ENCODE assay signal across 19 cellular contexts in the genomic region with DNA sequence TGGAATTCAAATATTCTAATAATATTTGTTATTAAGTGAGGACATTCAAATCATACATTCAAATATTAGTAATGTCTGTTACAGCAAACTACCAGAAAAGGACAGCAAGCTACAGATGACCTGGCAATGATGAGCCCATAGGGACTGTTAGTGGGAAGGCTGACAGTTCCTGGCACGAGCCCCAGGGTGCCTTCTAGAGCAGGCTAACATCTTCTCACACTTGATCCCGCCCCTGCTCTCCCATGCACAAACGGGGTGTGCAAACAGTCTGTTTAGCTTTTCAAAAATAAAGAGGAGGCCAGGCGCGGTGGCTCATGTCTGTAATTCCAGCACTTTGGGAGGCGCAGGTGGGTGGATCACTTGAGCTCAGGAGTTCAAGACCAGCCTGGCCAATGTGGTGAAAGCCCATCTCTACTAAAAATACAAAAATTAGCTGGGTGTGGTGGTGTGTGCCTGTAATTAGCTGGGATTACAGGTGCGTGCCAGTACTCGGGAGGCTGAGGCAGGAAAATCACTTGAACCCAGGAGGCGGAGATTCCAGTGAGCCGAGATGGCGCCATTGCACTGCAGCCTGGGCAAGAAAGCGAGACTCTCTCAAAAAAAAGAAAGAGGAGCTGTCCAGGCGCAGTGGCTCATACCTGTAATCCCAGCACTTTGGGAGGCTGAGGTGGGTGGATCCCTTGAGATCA. TPM values are rescaled to one million over a fixed set of nuclear protein-coding genes. Genes with fewer than 3 reads are reported as not detected.
A peak's percentile ranks its signal among the peaks of the same experiment; 100 is the strongest.
DNase-seq lines count a peak whose midpoint lies in the region; ATAC-seq and TF ChIP-seq lines count a peak whose summit lies in the region.
"Had no signal": no experiment of that assay in that cellular context is flagged by ENCODE, and none has a peak within 500 bp of the region (broad histone marks: within the 10 kb centered on the region; RNA-seq: fewer than 3 reads in every experiment).

No MANE protein-coding gene starts in this region.

- H3K27ac ChIP-seq in endodermal cell (ENCODE audit: low read depth, low read length) = no peak overlapping the region
- H3K27ac ChIP-seq: skin epidermis had no signal

- ATAC-seq in HG03196 (IDR thresholded peaks at IDR 0.05; ENCODE audit: unreplicated experiment) = no peak
- ATAC-seq in stimulated activated memory B cell treated with anti-CD40 and anti-IgM and Interleukin-4, amounts not matched to agents 10 μg/mL and 1 μg/mL and 100 μg/mL, for 72 hours = no peak
- ATAC-seq: activated CD4-positive, alpha-beta T cell treated with anti-CD3 and anti-CD28 coated beads for 36 hours; activated CD8-positive, alpha-beta memory T cell treated with anti-CD3 and anti-CD28 coated beads, Interleukin-2, amount 10 ng/mL, durations not matched to agents 7 days and 5 days had no signal

- no peak overlapping the region for H3K4me3 Mint-ChIP-seq in endodermal cell
- no peak overlapping the region for H3K4me3 Mint-ChIP-seq in stimulated activated memory B cell treated with anti-CD40 and anti-IgM and Interleukin-4, amounts not matched to agents 10 μg/mL and 1 μg/mL and 100 μg/mL, for 72 hours
- H3K4me3 Mint-ChIP-seq: activated CD4-positive, alpha-beta T cell treated with anti-CD3 and anti-CD28 coated beads for 36 hours; activated CD8-positive, alpha-beta memory T cell treated with anti-CD3 and anti-CD28 coated beads, Interleukin-2, amount 10 ng/mL, durations not matched to agents 7 days and 5 days had no signal

- H3K4me1 Mint-ChIP-seq in endodermal cell = peaks cover 2% of the 10 kb centered on the region
- peaks cover 7% of the 10 kb centered on the region for H3K4me1 Mint-ChIP-seq in stimulated activated memory B cell treated with anti-CD40 and anti-IgM and Interleukin-4, amounts not matched to agents 10 μg/mL and 1 μg/mL and 100 μg/mL, for 72 hours

- peaks cover under 1% of the 10 kb centered on the region for H3K36me3 Mint-ChIP-seq in endodermal cell (ENCODE audit: low read depth)
- H3K36me3 Mint-ChIP-seq in stimulated activated memory B cell treated with anti-CD40 and anti-IgM and Interleukin-4, amounts not matched to agents 10 μg/mL and 1 μg/mL and 100 μg/mL, for 72 hours = no peaks in the 10 kb centered on the region
- H3K36me3 Mint-ChIP-seq: activated CD8-positive, alpha-beta memory T cell treated with anti-CD3 and anti-CD28 coated beads, Interleukin-2, amount 10 ng/mL, durations not matched to agents 7 days and 5 days had no signal

- H3K9me3 ChIP-seq in endodermal cell (ENCODE audit: control insufficient read depth, low read length) = no peaks in the 10 kb centered on the region
- H3K9me3 ChIP-seq: BE2C had no signal

- H3K4me3 ChIP-seq in endodermal cell (ENCODE audit: low read length) = no peak overlapping the region
- H3K4me3 ChIP-seq: skin epidermis had no signal

- H3K36me3 ChIP-seq in endodermal cell (ENCODE audit: control insufficient read depth, insufficient read depth, low read length) = no peaks in the 10 kb centered on the region
- H3K36me3 ChIP-seq: BE2C had no signal

- no peaks in the 10 kb centered on the region for H3K27me3 Mint-ChIP-seq in endodermal cell (ENCODE audit: insufficient read depth)
- no peaks in the 10 kb centered on the region for H3K27me3 Mint-ChIP-seq in stimulated activated memory B cell treated with anti-CD40 and anti-IgM and Interleukin-4, amounts not matched to agents 10 μg/mL and 1 μg/mL and 100 μg/mL, for 72 hours
- H3K27me3 Mint-ChIP-seq: activated CD4-positive, alpha-beta T cell treated with anti-CD3 and anti-CD28 coated beads for 36 hours; activated CD8-positive, alpha-beta memory T cell treated with anti-CD3 and anti-CD28 coated beads, Interleukin-2, amount 10 ng/mL, durations not matched to agents 7 days and 5 days had no signal

- no peak overlapping the region for H3K9ac ChIP-seq in endodermal cell (ENCODE audit: extremely low read depth, low read length, poor library complexity, severe bottlenecking)

- WGBS in endodermal cell (ENCODE audit: insufficient coverage in 1 of 2, insufficient read length in 1 of 2), 2 experiments = 94 to 95% methylated on average over 10 to 13 of the region's 13 CpGs

- no peaks in the 10 kb centered on the region for H3K27me3 ChIP-seq in endodermal cell (ENCODE audit: control insufficient read depth, insufficient read depth, low read length, poor library complexity, severe bottlenecking)
- H3K27me3 ChIP-seq: BE2C had no signal

- H3K27ac Mint-ChIP-seq in endodermal cell = no peak overlapping the region
- no peak overlapping the region for H3K27ac Mint-ChIP-seq in stimulated activated memory B cell treated with anti-CD40 and anti-IgM and Interleukin-4, amounts not matched to agents 10 μg/mL and 1 μg/mL and 100 μg/mL, for 72 hours
- H3K27ac Mint-ChIP-seq: activated CD4-positive, alpha-beta T cell treated with anti-CD3 and anti-CD28 coated beads for 36 hours; activated CD8-positive, alpha-beta memory T cell treated with anti-CD3 and anti-CD28 coated beads, Interleukin-2, amount 10 ng/mL, durations not matched to agents 7 days and 5 days had no signal

- no peaks in the 10 kb centered on the region for H3K4me1 ChIP-seq in endodermal cell (ENCODE audit: control insufficient read depth, insufficient read depth, low read length)
- H3K4me1 ChIP-seq: BE2C had no signal

- peak; percentile 14 for TF ChIP-seq CTCF in endodermal cell (conservative IDR thresholded peaks at IDR 0.05)

- no peaks in the 10 kb centered on the region for H3K9me3 Mint-ChIP-seq in endodermal cell
- H3K9me3 Mint-ChIP-seq in stimulated activated memory B cell treated with anti-CD40 and anti-IgM and Interleukin-4, amounts not matched to agents 10 μg/mL and 1 μg/mL and 100 μg/mL, for 72 hours = no peaks in the 10 kb centered on the region

- peak; percentile 41 for DNase-seq in AG08396 (ENCODE audit: low spot score)
- DNase-seq in EL = peak; percentile 21
- DNase-seq in NCI-H2227 treated with DMSO at 0.1 percent for 48 hours (lab: John Stamatoyannopoulos, UW) = peak; percentile 39
- DNase-seq in endodermal cell = no peak
- DNase-seq in NCI-H1105 treated with DMSO at 0.1 percent for 48 hours (lab: John Stamatoyannopoulos, UW) = no peak
- DNase-seq in NCI-H1417 treated with DMSO at 0.1 percent for 48 hours (lab: John Stamatoyannopoulos, UW) = no peak
- DNase-seq: activated CD4-positive, alpha-beta T cell treated with anti-CD3 and anti-CD28 coated beads for 36 hours; activated CD8-positive, alpha-beta memory T cell treated with anti-CD3 and anti-CD28 coated beads, Interleukin-2, amount 10 ng/mL, durations not matched to agents 7 days and 5 days; BE2C; erythroblast; GOT3; midbrain; NCI-H187; NCI-H774; stimulated activated CD4-positive, alpha-beta T cell treated with anti-CD3 and anti-CD28 coated beads, Interleukin-2, amount 100 ng/mL, for 48 hours; T-helper 9 cell had no signal

RNA-seq across cellular contexts. Expression of a gene that starts 9.6 kb away (rescaled TPM):
- 10 to 100 TPM; 21.9 to 27.9 TPM for total RNA-seq in endodermal cell
- polyA plus RNA-seq in endodermal cell (2013, experiment 1 of 2) = 18.7 TPM
- 18.8 TPM for polyA plus RNA-seq in endodermal cell (2013, experiment 2 of 2)

Comparison
In these comparisons a context has a peak if more than half of its experiments do, and no peak if none do; other contexts are left out.
1. DNase-seq: peak in AG08396 (single experiment), EL (single experiment) and NCI-H2227 treated with DMSO at 0.1 percent for 48 hours (single experiment); none in endodermal cell (single experiment), NCI-H1105 treated with DMSO at 0.1 percent for 48 hours (single experiment) and NCI-H1417 treated with DMSO at 0.1 percent for 48 hours (single experiment).